In the genomic region with DNA sequence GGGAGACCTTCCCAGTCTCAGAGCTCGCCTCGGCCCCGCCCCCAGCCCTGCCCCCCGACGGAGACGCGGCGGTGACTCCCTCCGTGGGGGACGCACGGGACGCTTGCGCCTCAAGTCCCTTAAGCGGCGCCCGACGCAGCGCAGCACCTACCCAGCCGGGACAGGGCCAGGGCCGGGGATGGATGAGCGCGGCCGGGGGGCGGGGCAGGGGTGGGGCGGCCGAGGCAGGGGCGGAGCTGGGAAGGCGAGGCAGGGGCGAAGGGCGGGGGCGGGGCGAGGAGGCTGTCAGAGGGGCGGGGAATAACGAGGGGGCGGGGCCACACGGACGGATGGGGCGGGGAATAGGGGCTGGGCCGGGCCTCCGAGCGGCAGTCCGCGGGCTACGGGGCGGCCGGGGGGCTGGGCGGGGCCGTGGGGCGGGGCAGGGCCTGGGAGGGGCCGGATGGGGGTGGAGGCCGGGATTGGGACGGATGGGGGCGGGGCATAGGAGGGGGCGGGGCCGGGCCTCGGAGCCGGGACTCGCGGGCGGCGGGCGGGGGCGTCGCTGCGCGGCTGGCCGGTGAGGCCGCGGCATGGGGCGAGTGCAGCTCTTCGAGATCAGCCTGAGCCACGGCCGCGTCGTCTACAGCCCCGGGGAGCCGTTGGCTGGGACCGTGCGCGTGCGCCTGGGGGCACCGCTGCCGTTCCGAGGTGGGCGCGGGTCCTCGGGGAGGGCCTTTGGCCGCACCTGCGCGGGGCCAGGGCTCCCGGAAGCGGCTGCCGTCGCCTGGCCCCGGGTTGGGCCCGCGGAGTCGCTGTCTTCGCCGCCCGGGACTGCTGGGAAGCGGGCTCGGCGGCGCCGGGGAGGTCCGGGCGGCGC, we compare ENCODE assay signal across 1 cellular context.
A peak's percentile ranks its signal among the peaks of the same experiment; 100 is the strongest.
TF ChIP-seq lines count a peak whose summit lies in the region.

A gene with protein sequence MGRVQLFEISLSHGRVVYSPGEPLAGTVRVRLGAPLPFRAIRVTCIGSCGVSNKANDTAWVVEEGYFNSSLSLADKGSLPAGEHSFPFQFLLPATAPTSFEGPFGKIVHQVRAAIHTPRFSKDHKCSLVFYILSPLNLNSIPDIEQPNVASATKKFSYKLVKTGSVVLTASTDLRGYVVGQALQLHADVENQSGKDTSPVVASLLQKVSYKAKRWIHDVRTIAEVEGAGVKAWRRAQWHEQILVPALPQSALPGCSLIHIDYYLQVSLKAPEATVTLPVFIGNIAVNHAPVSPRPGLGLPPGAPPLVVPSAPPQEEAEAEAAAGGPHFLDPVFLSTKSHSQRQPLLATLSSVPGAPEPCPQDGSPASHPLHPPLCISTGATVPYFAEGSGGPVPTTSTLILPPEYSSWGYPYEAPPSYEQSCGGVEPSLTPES (plus strand): TSS at position 541 of the 859 bp plus-strand sequence. CDS start 32 bp downstream, at position 573.

TF ChIP-seq in GM23338, 12 proteins besides CTCF, POLR2A, EP300 and RAD21:
- no peak for TF ChIP-seq ZNF114 (CRISPR knock-in tag; IDR thresholded peaks at IDR 0.05)
- no peak for TF ChIP-seq ZNF331 (CRISPR knock-in tag; IDR thresholded peaks at IDR 0.05; ENCODE audit: low read depth)
- TF ChIP-seq, protein P1, sequence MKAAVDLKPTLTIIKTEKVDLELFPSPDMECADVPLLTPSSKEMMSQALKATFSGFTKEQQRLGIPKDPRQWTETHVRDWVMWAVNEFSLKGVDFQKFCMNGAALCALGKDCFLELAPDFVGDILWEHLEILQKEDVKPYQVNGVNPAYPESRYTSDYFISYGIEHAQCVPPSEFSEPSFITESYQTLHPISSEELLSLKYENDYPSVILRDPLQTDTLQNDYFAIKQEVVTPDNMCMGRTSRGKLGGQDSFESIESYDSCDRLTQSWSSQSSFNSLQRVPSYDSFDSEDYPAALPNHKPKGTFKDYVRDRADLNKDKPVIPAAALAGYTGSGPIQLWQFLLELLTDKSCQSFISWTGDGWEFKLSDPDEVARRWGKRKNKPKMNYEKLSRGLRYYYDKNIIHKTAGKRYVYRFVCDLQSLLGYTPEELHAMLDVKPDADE (IDR thresholded peaks at IDR 0.05), result no peak
- peak; percentile 71 for TF ChIP-seq POLR2AphosphoS5 (IDR thresholded peaks at IDR 0.05; ENCODE audit: low read depth)
- TF ChIP-seq CREB1 (CRISPR knock-in tag; IDR thresholded peaks at IDR 0.05; ENCODE audit: low read depth), result peak; percentile 50; the same call in 1 of the 2 replicates
